In genomic region chr11:129640671-129641070, GRCh38 we compare ENCODE assay signal across 18 cellular contexts.
"Had no signal": no experiment of that assay in that cellular context is flagged by ENCODE, and none has a peak within 500 bp of the region (broad histone marks: within the 10 kb centered on the region; RNA-seq: fewer than 3 reads in every experiment).

No MANE protein-coding gene starts in this region.

- H3K9me3 ChIP-seq: body of pancreas, mucosa of descending colon, neutrophil, right atrium auricular region, transverse colon had no signal

- H3K27ac ChIP-seq: body of pancreas, neutrophil, right atrium auricular region, transverse colon had no signal

- H3K36me3 Mint-ChIP-seq: stimulated activated memory B cell treated with anti-CD40 and anti-IgM and Interleukin-4, amounts not matched to agents 10 μg/mL and 1 μg/mL and 100 μg/mL, for 72 hours had no signal

- H3K4me3 Mint-ChIP-seq: naive thymus-derived CD8-positive, alpha-beta T cell; stimulated activated memory B cell treated with anti-CD40 and anti-IgM and Interleukin-4, amounts not matched to agents 10 μg/mL and 1 μg/mL and 100 μg/mL, for 72 hours had no signal

- H3K27ac Mint-ChIP-seq: naive thymus-derived CD8-positive, alpha-beta T cell; stimulated activated memory B cell treated with anti-CD40 and anti-IgM and Interleukin-4, amounts not matched to agents 10 μg/mL and 1 μg/mL and 100 μg/mL, for 72 hours had no signal

- H3K36me3 ChIP-seq: neutrophil, right atrium auricular region, transverse colon had no signal

- H3K4me1 Mint-ChIP-seq: stimulated activated memory B cell treated with anti-CD40 and anti-IgM and Interleukin-4, amounts not matched to agents 10 μg/mL and 1 μg/mL and 100 μg/mL, for 72 hours had no signal

- H3K9me3 Mint-ChIP-seq: stimulated activated memory B cell treated with anti-CD40 and anti-IgM and Interleukin-4, amounts not matched to agents 10 μg/mL and 1 μg/mL and 100 μg/mL, for 72 hours had no signal

- H3K27me3 ChIP-seq: body of pancreas, neutrophil, right atrium auricular region had no signal

- DNase-seq: activated CD4-positive, alpha-beta T cell treated with anti-CD3 and anti-CD28 coated beads for 1 hour; activated CD8-positive, alpha-beta memory T cell treated with anti-CD3 and anti-CD28 coated beads for 24 hours; activated gamma-delta T cell; activated T-cell treated with anti-CD3 and anti-CD28 coated beads for 4 hours; body of pancreas; effector memory CD4-positive, alpha-beta T cell; erythroblast; glutamatergic neuron; mucosa of descending colon; naive thymus-derived CD8-positive, alpha-beta T cell; SIG-M5; small intestine; substantia nigra; transverse colon had no signal

- H3K4me3 ChIP-seq: body of pancreas, lung, mucosa of descending colon, right atrium auricular region, transverse colon had no signal

- ATAC-seq: body of pancreas; mucosa of descending colon; naive thymus-derived CD8-positive, alpha-beta T cell; stimulated activated memory B cell treated with anti-CD40 and anti-IgM and Interleukin-4, amounts not matched to agents 10 μg/mL and 1 μg/mL and 100 μg/mL, for 72 hours had no signal

- H3K4me1 ChIP-seq: body of pancreas, right atrium auricular region, transverse colon had no signal
